Comparison of ENCODE assay signal across 18 cellular contexts in genomic region chr2:129606496-129607270, GRCh38.
DNase-seq lines count a peak whose midpoint lies in the region; ATAC-seq and TF ChIP-seq lines count a peak whose summit lies in the region.
"Had no signal": no experiment of that assay in that cellular context is flagged by ENCODE, and none has a peak within 500 bp of the region (broad histone marks: within the 10 kb centered on the region; RNA-seq: fewer than 3 reads in every experiment).

No MANE protein-coding gene starts in this region.

- no peak overlapping the region for H3K4me2 ChIP-seq in mesenchymal stem cell (ENCODE audit: low read length, poor library complexity, severe bottlenecking)
- H3K4me2 ChIP-seq: A549 had no signal

- no peaks in the 10 kb centered on the region for H3K79me1 ChIP-seq in mesenchymal stem cell (replicated peaks; ENCODE audit: low read length, poor library complexity, severe bottlenecking)

- ATAC-seq in heart left ventricle: peak in 3 of 4 donors; percentile 38 to 47 (median 42)
- ATAC-seq in GM21717 (IDR thresholded peaks at IDR 0.05; ENCODE audit: unreplicated experiment): no peak
- no peak for ATAC-seq in left lobe of liver
- ATAC-seq: A549, K562 had no signal

- TF ChIP-seq CTCF in heart left ventricle (IDR thresholded peaks at IDR 0.05) (no peak), mesothelial cell of epicardium (IDR thresholded peaks at IDR 0.05; ENCODE audit: unreplicated experiment) (no peak)

- H2AK5ac ChIP-seq in mesenchymal stem cell (ENCODE audit: low read length, severe bottlenecking): no peak overlapping the region

- H3K14ac ChIP-seq in mesenchymal stem cell (ENCODE audit: low read length in 2 of 2): no peak overlapping the region

- WGBS in heart left ventricle, 4 donors: 49 to 57% (median 51%) methylated on average over 12 of the region's 12 CpGs
- 47% methylated on average over 10 of the region's 12 CpGs for WGBS in mesenchymal stem cell

- H3K9me3 Mint-ChIP-seq in mesothelial cell of epicardium: peaks cover 10% of the 10 kb centered on the region

- H2BK120ac ChIP-seq in mesenchymal stem cell (ENCODE audit: low read depth, low read length): no peak overlapping the region

- H3K4me1 Mint-ChIP-seq in mesothelial cell of epicardium: peaks cover 14% of the 10 kb centered on the region

- H3K4me1 ChIP-seq in heart left ventricle: peaks cover 0 to 14% (median 2%) of the 10 kb centered on the region in 12 donors
- H3K4me1 ChIP-seq in mesenchymal stem cell (ENCODE audit: control insufficient read depth, insufficient read depth, low read depth, low read length): no peaks in the 10 kb centered on the region
- H3K4me1 ChIP-seq: A549, Caco-2, SJSA1 had no signal

- peak overlapping the region; percentile 45 for H3K27ac Mint-ChIP-seq in mesothelial cell of epicardium

- H3K9ac ChIP-seq in mesenchymal stem cell (ENCODE audit: low read length): no peak overlapping the region

- H3K27me3 ChIP-seq in heart left ventricle (peaks cover 0 to 6% (median 0%) of the 10 kb centered on the region in 9 donors), mesenchymal stem cell (ENCODE audit: control insufficient read depth in 1 of 2, insufficient read depth in 1 of 2, low read length in 2 of 2) (no peaks in the 10 kb centered on the region)
- H3K27me3 ChIP-seq: SJSA1 had no signal

- H3K4ac ChIP-seq in mesenchymal stem cell (ENCODE audit: low read depth in 1 of 2, low read length in 2 of 2): no peak overlapping the region

- H3K4me3 ChIP-seq in heart left ventricle (no peak overlapping the region), mesenchymal stem cell (ENCODE audit: insufficient read depth in 1 of 2, low read depth in 1 of 2, low read length in 2 of 2) (no peak overlapping the region)
- H3K4me3 ChIP-seq: A549, K562, SJSA1 had no signal

- no peak overlapping the region for H4K8ac ChIP-seq in mesenchymal stem cell (ENCODE audit: low read length)

- H3K23ac ChIP-seq in mesenchymal stem cell (ENCODE audit: low read length in 2 of 2): no peak overlapping the region

- H2BK12ac ChIP-seq in mesenchymal stem cell (ENCODE audit: low read length in 2 of 2): no peak overlapping the region

- no peak overlapping the region for H2AFZ ChIP-seq in mesenchymal stem cell (ENCODE audit: low read depth, low read length)

- no peak overlapping the region for H2BK15ac ChIP-seq in mesenchymal stem cell (ENCODE audit: low read depth, poor library complexity, severe bottlenecking)

- H3K18ac ChIP-seq in mesenchymal stem cell (ENCODE audit: low read depth in 1 of 2, low read length in 2 of 2): no peak overlapping the region

- H3K27me3 Mint-ChIP-seq in mesothelial cell of epicardium (ENCODE audit: low read depth): peaks cover 18% of the 10 kb centered on the region

- H3K36me3 Mint-ChIP-seq in mesothelial cell of epicardium: no peaks in the 10 kb centered on the region

- TF ChIP-seq POLR2A in heart left ventricle (IDR thresholded peaks at IDR 0.05): no peak

- H2BK5ac ChIP-seq in mesenchymal stem cell (ENCODE audit: low read depth, low read length, poor library complexity, severe bottlenecking): no peak overlapping the region

- no peak overlapping the region for H3K4me3 Mint-ChIP-seq in mesothelial cell of epicardium

- H3K9me3 ChIP-seq in heart left ventricle (peaks cover 0 to 6% (median 0%) of the 10 kb centered on the region in 12 donors), mesenchymal stem cell (ENCODE audit: control insufficient read depth, low read length) (peaks cover 4% of the 10 kb centered on the region)
- H3K9me3 ChIP-seq: A549, Caco-2, SJSA1 had no signal

- no peak overlapping the region for H4K91ac ChIP-seq in mesenchymal stem cell (ENCODE audit: low read length)

- H3K27ac ChIP-seq in heart left ventricle (no peak overlapping the region), mesenchymal stem cell (ENCODE audit: low read length, poor library complexity, severe bottlenecking) (no peak overlapping the region)
- H3K27ac ChIP-seq: A549, RWPE1, SJSA1 had no signal

- H3K36me3 ChIP-seq in heart left ventricle: no peaks in the 10 kb centered on the region
- no peaks in the 10 kb centered on the region for H3K36me3 ChIP-seq in mesenchymal stem cell (ENCODE audit: control insufficient read depth in 1 of 2, insufficient read depth in 2 of 2, low read depth in 1 of 2, low read length in 2 of 2)
- H3K36me3 ChIP-seq: SJSA1 had no signal

- peak; percentile 12 for DNase-seq in Ammon's horn (ENCODE audit: low spot score)
- DNase-seq in Kasumi-1 (lab: John Stamatoyannopoulos, UW): peak; percentile 9 to 40
- peak in 1 of 5 donors; percentile 39 for DNase-seq in heart left ventricle
- no peak for DNase-seq in mesothelial cell of epicardium (ENCODE audit: low spot score in 2 of 2, unreplicated experiment in 2 of 2)
- DNase-seq in mesenchymal stem cell: no peak
- no peak for DNase-seq in left lobe of liver (ENCODE audit: low spot score)
- no peak for DNase-seq in EL
- DNase-seq: Caco-2, DMS53, GOT3, MV-4-11, NCI-H1417, NCI-H187 treated with DMSO at 0.1 percent for 48 hours had no signal

- intact Hi-C loops in heart left ventricle (cut with DNase I): no loop called here

Comparison
In these comparisons a context has a peak if more than half of its experiments do, and no peak if none do; other contexts are left out.
1. DNase-seq: peak in Ammon's horn (single experiment) and Kasumi-1 (2 of 2); none in mesothelial cell of epicardium (0 of 2), mesenchymal stem cell (single experiment), left lobe of liver (single experiment) and EL (single experiment).
2. ATAC-seq: peak in heart left ventricle (3 of 4); none in GM21717 (single experiment) and left lobe of liver (single experiment).